Comparison of ENCODE assay signal across 23 cellular contexts in genomic region chr1:53337499-53337898, GRCh38.
"Had no signal": no experiment of that assay in that cellular context is flagged by ENCODE, and none has a peak within 500 bp of the region (broad histone marks: within the 10 kb centered on the region; RNA-seq: fewer than 3 reads in every experiment).

No MANE protein-coding gene starts in this region.

- H3K4me3 Mint-ChIP-seq: activated CD4-positive, alpha-beta T cell treated with anti-CD3 and anti-CD28 coated beads, Interleukin-2, amount 10 ng/mL, durations not matched to agents 24 days and 14 days; activated naive CD4-positive, alpha-beta T cell treated with anti-CD3 and anti-CD28 coated beads, Interleukin-2, amount 10 ng/mL, durations not matched to agents 7 days and 5 days; activated naive CD8-positive, alpha-beta T cell treated with anti-CD3 and anti-CD28 coated beads for 36 hours; activated T-helper 1 cell treated with anti-CD3 and anti-CD28 coated beads, Interleukin-12 subunit alpha, Interleukin-12 subunit beta, Interleukin-2, Interleukin-4 antibody, amounts not matched to agents 30 ng/mL and 10 ng/mL and 1 ng/mL, durations not matched to agents 14 hours and 24 hours and 36 hours had no signal

- H3K4me3 ChIP-seq: cardiac muscle cell, MG63, Peyer's patch, SJCRH30 had no signal

- H3K9me3 ChIP-seq: MG63, Peyer's patch, SJCRH30, SK-N-SH had no signal

- H3K27me3 ChIP-seq: MG63, Peyer's patch had no signal

- DNase-seq: activated CD4-positive, alpha-beta T cell treated with anti-CD3 and anti-CD28 coated beads, Interleukin-2, amount 10 ng/mL, durations not matched to agents 24 days and 14 days; activated CD4-positive, alpha-beta T cell treated with anti-CD3 and anti-CD28 coated beads, Interleukin-2, amount 50 U/mL, for 48 hours; activated CD4-positive, CD25-positive, alpha-beta regulatory T cell treated with anti-CD3 and anti-CD28 coated beads, Interleukin-2, amount 50 U/mL, for 72 hours; activated gamma-delta T cell treated with Interleukin-2 at 50 U/mL for 16 hours; activated naive CD4-positive, alpha-beta T cell treated with anti-CD3 and anti-CD28 coated beads, Interleukin-2, amount 10 ng/mL, durations not matched to agents 7 days and 5 days; activated naive CD8-positive, alpha-beta T cell treated with anti-CD3 and anti-CD28 coated beads for 36 hours; brain microvascular endothelial cell; MG63; MV-4-11; NCI-H1092 treated with DMSO at 0.1 percent for 48 hours; NCI-H1417 treated with DMSO at 0.1 percent for 48 hours; NCI-H1694 treated with DMSO at 0.1 percent for 48 hours; NCI-H2081; NCI-H446; NCI-H524; Right ventricle myocardium superior; SK-N-SH; SW 1271 had no signal

- H3K27me3 Mint-ChIP-seq: activated CD4-positive, alpha-beta T cell treated with anti-CD3 and anti-CD28 coated beads, Interleukin-2, amount 10 ng/mL, durations not matched to agents 24 days and 14 days; activated naive CD8-positive, alpha-beta T cell treated with anti-CD3 and anti-CD28 coated beads for 36 hours had no signal

- H3K36me3 ChIP-seq: brain microvascular endothelial cell, cardiac muscle cell, MG63, Peyer's patch, SJCRH30 had no signal

- H3K4me1 ChIP-seq: Peyer's patch had no signal

- H3K27ac Mint-ChIP-seq: activated CD4-positive, alpha-beta T cell treated with anti-CD3 and anti-CD28 coated beads, Interleukin-2, amount 10 ng/mL, durations not matched to agents 24 days and 14 days; activated naive CD4-positive, alpha-beta T cell treated with anti-CD3 and anti-CD28 coated beads, Interleukin-2, amount 10 ng/mL, durations not matched to agents 7 days and 5 days; activated naive CD8-positive, alpha-beta T cell treated with anti-CD3 and anti-CD28 coated beads for 36 hours; activated T-helper 1 cell treated with anti-CD3 and anti-CD28 coated beads, Interleukin-12 subunit alpha, Interleukin-12 subunit beta, Interleukin-2, Interleukin-4 antibody, amounts not matched to agents 30 ng/mL and 10 ng/mL and 1 ng/mL, durations not matched to agents 14 hours and 24 hours and 36 hours had no signal

- H3K27ac ChIP-seq: brain microvascular endothelial cell, cardiac muscle cell, Peyer's patch, RWPE1, SJCRH30 had no signal
